ENCODE assay signal across 11 cellular contexts in the genomic region with DNA sequence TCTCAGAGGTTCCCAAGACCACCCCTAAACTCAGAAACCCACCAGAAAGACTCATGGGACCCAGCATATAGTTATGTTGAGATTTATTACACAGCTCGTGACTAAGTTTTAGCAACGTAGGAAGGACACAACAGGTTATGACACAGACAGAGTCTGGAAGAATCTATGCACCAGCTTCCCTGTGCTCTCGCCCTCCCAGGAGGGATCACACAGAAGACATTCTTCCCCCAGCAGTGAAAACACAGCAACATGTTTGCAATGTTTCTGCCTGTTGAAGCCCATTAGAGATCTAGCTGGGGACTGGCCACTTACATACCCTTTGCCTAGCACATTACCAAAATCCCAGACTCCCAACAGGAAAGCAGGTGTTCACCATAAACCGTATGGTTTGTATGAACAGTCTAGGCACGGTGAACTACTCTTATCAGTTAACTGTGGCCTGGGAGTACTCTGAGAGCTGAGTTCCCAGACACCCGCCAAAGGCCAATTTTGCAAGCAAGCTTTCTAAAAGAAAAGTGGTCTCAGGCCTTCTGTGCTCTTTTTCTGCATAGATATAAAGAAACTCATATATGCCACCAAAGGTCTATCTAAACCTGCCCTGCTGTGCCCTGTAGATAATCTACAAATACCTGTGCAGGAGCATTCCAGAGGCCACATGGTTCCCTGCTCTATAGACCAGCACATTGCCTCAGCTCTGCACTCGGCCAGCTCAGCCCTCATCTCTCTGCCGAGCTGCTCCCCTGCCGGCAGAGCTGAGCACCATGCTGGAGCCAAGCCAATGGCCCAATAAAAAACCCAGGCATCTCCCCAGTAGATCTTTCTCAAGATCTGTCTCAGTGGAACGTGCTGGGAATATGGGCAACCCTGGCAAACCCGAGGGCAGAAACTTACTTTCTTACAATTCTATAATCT.
DNase-seq lines count a peak whose midpoint lies in the region; ATAC-seq and TF ChIP-seq lines count a peak whose summit lies in the region.
"Had no signal": no experiment of that assay in that cellular context is flagged by ENCODE, and none has a peak within 500 bp of the region (broad histone marks: within the 10 kb centered on the region; RNA-seq: fewer than 3 reads in every experiment).

No MANE protein-coding gene starts in this region.

- H3K27me3 Mint-ChIP-seq in nephron progenitor cell (ENCODE audit: low read depth, poor library complexity) (peaks cover 29% of the 10 kb centered on the region), T-helper 17 cell (peaks cover 2% of the 10 kb centered on the region)

- H3K36me3 ChIP-seq in mucosa of descending colon (ENCODE audit: low read depth), result no peaks in the 10 kb centered on the region

- H3K4me1 ChIP-seq in mucosa of descending colon (ENCODE audit: low read depth), result no peaks in the 10 kb centered on the region

- intact Hi-C loops in mucosa of descending colon (cut with DNase I, micrococcal nuclease), result no loop called here

- H3K27ac Mint-ChIP-seq in nephron progenitor cell, result no peak overlapping the region
- H3K27ac Mint-ChIP-seq in T-helper 17 cell, result no peak overlapping the region
- H3K27ac Mint-ChIP-seq: CD8-positive, alpha-beta T cell had no signal

- POLR2A ChIA-PET in AG04449 (lab: Yijun Ruan, JAX), result no interaction called here

- ATAC-seq in mucosa of descending colon (peak; percentile 85), T-helper 17 cell (no peak)
- ATAC-seq: CD8-positive, alpha-beta T cell had no signal

- peaks cover 5% of the 10 kb centered on the region for H3K4me1 Mint-ChIP-seq in nephron progenitor cell
- no peaks in the 10 kb centered on the region for H3K4me1 Mint-ChIP-seq in T-helper 17 cell

- TF ChIP-seq CTCF in AG04449 (IDR thresholded peaks at IDR 0.05; ENCODE audit: insufficient read depth, low read length, missing control alignments), result peak; percentile 28
- TF ChIP-seq CTCF in epithelial cell of proximal tubule (conservative IDR thresholded peaks at IDR 0.05; ENCODE audit: low read depth, low read length), result peak; percentile 41
- no peak for TF ChIP-seq CTCF in mucosa of descending colon (IDR thresholded peaks at IDR 0.05)
- TF ChIP-seq CTCF in nephron progenitor cell (IDR thresholded peaks at IDR 0.05), result no peak

- CTCF ChIA-PET in AG04449 (lab: Yijun Ruan, JAX), result interaction anchor here (0.9 to 1.5 kb wide), 3 partner anchors 8 to 192 kb away, joined by 4 read pairs; no protein-coding TSS in a partner anchor

- H3K36me3 Mint-ChIP-seq in nephron progenitor cell (ENCODE audit: low read depth) (no peaks in the 10 kb centered on the region), T-helper 17 cell (ENCODE audit: low read depth) (no peaks in the 10 kb centered on the region)
- H3K36me3 Mint-ChIP-seq: CD8-positive, alpha-beta T cell had no signal

- no peak for DNase-seq in AG04449 (ENCODE audit: low read depth, low spot score)
- DNase-seq in HuH-7 (ENCODE audit: low spot score), result peak; percentile 26
- no peak for DNase-seq in epithelial cell of proximal tubule (ENCODE audit: low read depth)
- DNase-seq in mucosa of descending colon, result peak; percentile 50 to 51 (median 50)
- no peak for DNase-seq in activated gamma-delta T cell (lab: John Stamatoyannopoulos, UW)
- no peak for DNase-seq in germinal center (ENCODE audit: low spot score)
- DNase-seq in nephron progenitor cell, result no peak
- DNase-seq in T-helper 17 cell, result no peak
- DNase-seq: activated CD8-positive, alpha-beta memory T cell treated with anti-CD3 and anti-CD28 coated beads for 24 hours; CD8-positive, alpha-beta T cell; cortex of kidney had no signal

- peaks cover 2% of the 10 kb centered on the region for H3K9me3 Mint-ChIP-seq in nephron progenitor cell
- H3K9me3 Mint-ChIP-seq: CD8-positive, alpha-beta T cell had no signal

- H3K9me3 ChIP-seq in mucosa of descending colon (no peaks in the 10 kb centered on the region), T-helper 17 cell (ENCODE audit: control insufficient read depth, low read length, poor library complexity, severe bottlenecking) (no peaks in the 10 kb centered on the region)

- H3K4me3 ChIP-seq in AG04449 (ENCODE audit: low read depth, low read length), result no peak overlapping the region
- H3K4me3 ChIP-seq in epithelial cell of proximal tubule (ENCODE audit: low read depth, low read length), result no peak overlapping the region
- H3K4me3 ChIP-seq in mucosa of descending colon, result no peak overlapping the region

- no peak overlapping the region for H3K4me3 Mint-ChIP-seq in nephron progenitor cell
- no peak overlapping the region for H3K4me3 Mint-ChIP-seq in T-helper 17 cell
- H3K4me3 Mint-ChIP-seq: CD8-positive, alpha-beta T cell had no signal

Comparison
In these comparisons a context has a peak if more than half of its experiments do, and no peak if none do; other contexts are left out.
1. DNase-seq: peak in HuH-7 (single experiment) and mucosa of descending colon (3 of 3); none in AG04449 (single experiment), epithelial cell of proximal tubule (single experiment), activated gamma-delta T cell (single experiment), germinal center (single experiment), nephron progenitor cell (single experiment) and T-helper 17 cell (0 of 3).
2. CTCF ChIP-seq: peak in AG04449 (single experiment) and epithelial cell of proximal tubule (single experiment); none in mucosa of descending colon (single experiment) and nephron progenitor cell (single experiment).